26 cellular contexts compared by ENCODE assay signal in genomic region chr3:13345772-13346171, GRCh38.
DNase-seq lines count a peak whose midpoint lies in the region; ATAC-seq and TF ChIP-seq lines count a peak whose summit lies in the region.
"Had no signal": no experiment of that assay in that cellular context is flagged by ENCODE, and none has a peak within 500 bp of the region (broad histone marks: within the 10 kb centered on the region; RNA-seq: fewer than 3 reads in every experiment).

No MANE protein-coding gene starts in this region.

- no peaks in the 10 kb centered on the region for H3K9me3 ChIP-seq in testis
- H3K9me3 ChIP-seq: body of pancreas, left lung, neutrophil, prostate gland, SK-N-SH had no signal

- no peak for TF ChIP-seq CTCF in natural killer cell (IDR thresholded peaks at IDR 0.05)
- no peak for TF ChIP-seq CTCF in testis (IDR thresholded peaks at IDR 0.05)

- H3K27ac Mint-ChIP-seq in T-helper 1 cell treated with Interleukin-12 subunit alpha and Interleukin-12 subunit beta and Interleukin-4 antibody, amounts not matched to agents 30 μg/mL and 1 μg/mL, for 36 hours = peak overlapping the region; percentile 79
- H3K27ac Mint-ChIP-seq in natural killer cell = peak overlapping the region in 1 of 2 donors; percentile 31
- H3K27ac Mint-ChIP-seq in natural killer cell treated with Interleukin-12 subunit alpha and Interleukin-12 subunit beta and Interleukin-15 and Interleukin-18, amount 100 ng/mL, for 72 hours = peak overlapping the region in 1 of 2 donors; percentile 63

- H3K9me3 Mint-ChIP-seq in T-helper 1 cell treated with Interleukin-12 subunit alpha and Interleukin-12 subunit beta and Interleukin-4 antibody, amounts not matched to agents 30 μg/mL and 1 μg/mL, for 36 hours = no peaks in the 10 kb centered on the region
- no peaks in the 10 kb centered on the region for H3K9me3 Mint-ChIP-seq in natural killer cell
- no peaks in the 10 kb centered on the region for H3K9me3 Mint-ChIP-seq in natural killer cell treated with Interleukin-12 subunit alpha and Interleukin-12 subunit beta and Interleukin-15 and Interleukin-18, amount 100 ng/mL, for 72 hours
- H3K9me3 Mint-ChIP-seq: central memory CD8-positive, alpha-beta T cell; endodermal cell had no signal

- H3K4me1 Mint-ChIP-seq in T-helper 1 cell treated with Interleukin-12 subunit alpha and Interleukin-12 subunit beta and Interleukin-4 antibody, amounts not matched to agents 30 μg/mL and 1 μg/mL, for 36 hours (ENCODE audit: low read depth) = peaks cover 43% of the 10 kb centered on the region
- H3K4me1 Mint-ChIP-seq in natural killer cell = peaks cover 45 to 66% of the 10 kb centered on the region in 2 donors
- H3K4me1 Mint-ChIP-seq in natural killer cell treated with Interleukin-12 subunit alpha and Interleukin-12 subunit beta and Interleukin-15 and Interleukin-18, amount 100 ng/mL, for 72 hours (ENCODE audit: low read depth in 2 of 2) = peaks cover 39 to 51% of the 10 kb centered on the region in 2 donors

- no peaks in the 10 kb centered on the region for H3K27me3 Mint-ChIP-seq in T-helper 1 cell treated with Interleukin-12 subunit alpha and Interleukin-12 subunit beta and Interleukin-4 antibody, amounts not matched to agents 30 μg/mL and 1 μg/mL, for 36 hours (ENCODE audit: low read depth)
- no peaks in the 10 kb centered on the region for H3K27me3 Mint-ChIP-seq in natural killer cell (ENCODE audit: low read depth in 2 of 2)
- H3K27me3 Mint-ChIP-seq in natural killer cell treated with Interleukin-12 subunit alpha and Interleukin-12 subunit beta and Interleukin-15 and Interleukin-18, amount 100 ng/mL, for 72 hours = no peaks in the 10 kb centered on the region
- H3K27me3 Mint-ChIP-seq: central memory CD8-positive, alpha-beta T cell had no signal

- intact Hi-C loops in natural killer cell (cut with micrococcal nuclease) = loop anchor here (1.0 kb wide), 1 partner anchor 107 kb away; no protein-coding TSS in a partner anchor
- intact Hi-C loops in head of caudate nucleus (cut with DNase I) = no loop called here
- intact Hi-C loops in posterior vena cava (cut with DNase I) = no loop called here
- intact Hi-C loops in testis (cut with DNase I; ENCODE audit: low total_unique reads) = no loop called here

- no peaks in the 10 kb centered on the region for H3K27me3 ChIP-seq in testis
- H3K27me3 ChIP-seq: body of pancreas, left lung, neutrophil had no signal

- TF ChIP-seq POLR2A in testis (IDR thresholded peaks at IDR 0.05) = no peak

- H3K36me3 Mint-ChIP-seq in T-helper 1 cell treated with Interleukin-12 subunit alpha and Interleukin-12 subunit beta and Interleukin-4 antibody, amounts not matched to agents 30 μg/mL and 1 μg/mL, for 36 hours (ENCODE audit: low read depth) = peaks cover 64% of the 10 kb centered on the region
- peaks cover 15% of the 10 kb centered on the region for H3K36me3 Mint-ChIP-seq in natural killer cell
- peaks cover 16% of the 10 kb centered on the region for H3K36me3 Mint-ChIP-seq in natural killer cell treated with Interleukin-12 subunit alpha and Interleukin-12 subunit beta and Interleukin-15 and Interleukin-18, amount 100 ng/mL, for 72 hours

- no peak for ATAC-seq in natural killer cell
- ATAC-seq in natural killer cell treated with Interleukin-12 subunit alpha and Interleukin-12 subunit beta and Interleukin-15 and Interleukin-18, amount 100 ng/mL, for 72 hours = no peak
- ATAC-seq in HG03520 (IDR thresholded peaks at IDR 0.05; ENCODE audit: unreplicated experiment) = no peak
- ATAC-seq: body of pancreas had no signal

- H3K4me3 Mint-ChIP-seq in T-helper 1 cell treated with Interleukin-12 subunit alpha and Interleukin-12 subunit beta and Interleukin-4 antibody, amounts not matched to agents 30 μg/mL and 1 μg/mL, for 36 hours = no peak overlapping the region
- H3K4me3 Mint-ChIP-seq in natural killer cell = peak overlapping the region; percentile 6
- no peak overlapping the region for H3K4me3 Mint-ChIP-seq in natural killer cell treated with Interleukin-12 subunit alpha and Interleukin-12 subunit beta and Interleukin-15 and Interleukin-18, amount 100 ng/mL, for 72 hours
- H3K4me3 Mint-ChIP-seq: endodermal cell had no signal

- no peak overlapping the region for H3K4me3 ChIP-seq in testis
- H3K4me3 ChIP-seq: body of pancreas, left lung, prostate gland had no signal

- no peak for DNase-seq in T-helper 1 cell
- no peak for DNase-seq in natural killer cell
- DNase-seq in natural killer cell treated with Interleukin-12 subunit alpha and Interleukin-12 subunit beta and Interleukin-15 and Interleukin-18, amount 100 ng/mL, for 72 hours (ENCODE audit: low spot score) = no peak
- DNase-seq in head of caudate nucleus = peak in 23 of 42 donors; percentile 34 to 81 (median 52)
- DNase-seq in posterior vena cava (ENCODE audit: low spot score) = no peak
- no peak for DNase-seq in testis
- DNase-seq: body of pancreas, glutamatergic neuron, HCEC 1CT, islet precursor cell, mesenchymal stem cell, MV-4-11, NCI-H146, NCI-H2107, NCI-H446, NCI-H748 treated with DMSO at 0.1 percent for 48 hours had no signal

- H3K4me1 ChIP-seq in testis = peaks cover 4% of the 10 kb centered on the region
- H3K4me1 ChIP-seq: body of pancreas, left lung, prostate gland had no signal

- no peaks in the 10 kb centered on the region for H3K36me3 ChIP-seq in testis (ENCODE audit: low read depth, missing control alignments)
- H3K36me3 ChIP-seq: prostate gland had no signal

- no peak overlapping the region for H3K27ac ChIP-seq in testis
- H3K27ac ChIP-seq: 22Rv1, body of pancreas, C4-2B, left lung, neutrophil, prostate gland had no signal

- WGBS in testis, 2 donors = 93 to 95% methylated on average over 6 of the region's 6 CpGs

Comparison
In these comparisons a context has a peak if more than half of its experiments do, and no peak if none do; other contexts are left out.
1. DNase-seq: peak in head of caudate nucleus (23 of 42); none in T-helper 1 cell (0 of 5), natural killer cell (single experiment), natural killer cell treated with Interleukin-12 subunit alpha and Interleukin-12 subunit beta and Interleukin-15 and Interleukin-18, amount 100 ng/mL, for 72 hours (single experiment), posterior vena cava (single experiment) and testis (single experiment).